ENCODE assay signal across 8 cellular contexts in the genomic region with DNA sequence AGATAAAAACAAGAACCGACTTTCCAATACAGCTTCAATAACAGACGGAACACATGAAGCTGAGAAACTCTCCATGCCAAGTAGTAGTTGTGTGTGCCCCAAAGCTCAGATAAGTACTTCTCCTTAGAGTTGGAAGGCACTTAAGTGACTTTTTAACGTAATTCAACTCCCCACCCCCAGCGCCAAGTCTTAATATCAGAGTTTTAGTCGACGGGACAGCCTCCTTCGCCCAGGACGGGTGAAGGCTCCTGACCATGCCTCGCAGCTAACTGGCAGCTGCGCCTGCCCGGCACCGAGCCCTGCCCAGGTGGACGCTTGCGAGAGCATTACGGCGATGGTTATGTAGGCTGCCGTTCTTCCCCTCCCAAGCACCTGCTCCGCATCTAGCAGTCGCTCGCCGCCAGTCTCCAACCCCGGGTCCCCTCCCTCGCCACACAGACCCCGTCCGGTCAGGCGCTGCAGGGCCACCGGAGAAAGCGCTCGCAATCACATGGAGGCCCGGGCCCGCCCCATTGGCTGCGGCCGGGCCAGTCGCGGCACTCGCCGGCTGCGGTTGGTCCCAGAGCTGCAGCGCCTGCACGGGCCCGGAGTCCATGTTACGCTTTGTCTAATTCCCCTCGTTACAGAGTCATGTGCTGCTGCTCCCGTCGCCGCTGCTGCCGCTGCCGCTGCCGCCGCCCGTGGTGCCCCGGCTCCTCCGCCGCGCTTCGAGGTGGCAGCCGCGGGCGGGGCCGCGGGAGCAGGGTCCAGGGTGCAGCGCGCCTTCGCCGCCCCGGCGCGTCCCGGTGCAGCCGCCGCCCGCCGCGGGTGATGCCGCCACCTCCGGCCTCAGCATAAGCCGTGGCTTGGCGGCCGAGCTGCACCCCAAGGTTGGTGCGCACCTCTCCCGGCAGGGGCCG. TPM values are rescaled to one million over a fixed set of nuclear protein-coding genes. Genes with fewer than 3 reads are reported as not detected.
DNase-seq lines count a peak whose midpoint lies in the region; ATAC-seq and TF ChIP-seq lines count a peak whose summit lies in the region.

A gene (plus strand): TSS at position 610 of the 899 bp plus-strand sequence. CDS start 112,037 bp downstream, outside the sequence.

- no peaks in the 10 kb centered on the region for H3K9me3 Mint-ChIP-seq in natural killer cell treated with Interleukin-12 subunit alpha and Interleukin-12 subunit beta and Interleukin-15 and Interleukin-18, amount 100 ng/mL, for 72 hours
- no peaks in the 10 kb centered on the region for H3K9me3 Mint-ChIP-seq in stimulated activated naive CD8-positive, alpha-beta T cell treated with anti-CD3 and anti-CD28 coated beads, Interleukin-15, Interleukin-2, amounts not matched to agents 100 ng/mL and 50 ng/mL, for 24 hours

- peak within 1 kb of the TSS; percentile 88 for H3K4me3 Mint-ChIP-seq in natural killer cell treated with Interleukin-12 subunit alpha and Interleukin-12 subunit beta and Interleukin-15 and Interleukin-18, amount 100 ng/mL, for 72 hours
- H3K4me3 Mint-ChIP-seq in stimulated activated naive CD8-positive, alpha-beta T cell treated with anti-CD3 and anti-CD28 coated beads, Interleukin-15, Interleukin-2, amounts not matched to agents 100 ng/mL and 50 ng/mL, for 24 hours: peak within 1 kb of the TSS; percentile 87

- DNase-seq in EH (ENCODE audit: low read depth) (peak; percentile 78), RPMI7951 (ENCODE audit: low read depth) (peak; percentile 66), fibroblast of pulmonary artery (ENCODE audit: low read depth) (peak; percentile 72)
- peak; percentile 46 for DNase-seq in activated T-helper 9 cell treated with anti-CD3 and anti-CD28 coated beads, Interleukin-2, amount 50 U/mL, for 16 hours (ENCODE audit: low read depth)
- DNase-seq in natural killer cell treated with Interleukin-12 subunit alpha and Interleukin-12 subunit beta and Interleukin-15 and Interleukin-18, amount 100 ng/mL, for 72 hours (ENCODE audit: low spot score): peak; percentile 89

- no peaks in the 10 kb centered on the region for H3K36me3 ChIP-seq in KOPT-K1 (ENCODE audit: insufficient read depth, low read length)

- ATAC-seq in GM21786 (IDR thresholded peaks at IDR 0.05; ENCODE audit: unreplicated experiment): peak; percentile 70
- ATAC-seq in natural killer cell treated with Interleukin-12 subunit alpha and Interleukin-12 subunit beta and Interleukin-15 and Interleukin-18, amount 100 ng/mL, for 72 hours: peak; percentile 90 to 94

- TF ChIP-seq CTCF in fibroblast of pulmonary artery (IDR thresholded peaks at IDR 0.05; ENCODE audit: low read length, missing control alignments): no peak

- H3K4me3 ChIP-seq in fibroblast of pulmonary artery (replicated peaks; ENCODE audit: low read depth, low read length): peak within 1 kb of the TSS; percentile 62

- H3K27me3 Mint-ChIP-seq in natural killer cell treated with Interleukin-12 subunit alpha and Interleukin-12 subunit beta and Interleukin-15 and Interleukin-18, amount 100 ng/mL, for 72 hours: peaks cover 4 to 6% of the 10 kb centered on the region in 2 donors
- no peaks in the 10 kb centered on the region for H3K27me3 Mint-ChIP-seq in stimulated activated naive CD8-positive, alpha-beta T cell treated with anti-CD3 and anti-CD28 coated beads, Interleukin-15, Interleukin-2, amounts not matched to agents 100 ng/mL and 50 ng/mL, for 24 hours

- H3K4me1 Mint-ChIP-seq in natural killer cell treated with Interleukin-12 subunit alpha and Interleukin-12 subunit beta and Interleukin-15 and Interleukin-18, amount 100 ng/mL, for 72 hours (ENCODE audit: low read depth in 2 of 2): peaks cover 25 to 28% of the 10 kb centered on the region in 2 donors
- H3K4me1 Mint-ChIP-seq in stimulated activated naive CD8-positive, alpha-beta T cell treated with anti-CD3 and anti-CD28 coated beads, Interleukin-15, Interleukin-2, amounts not matched to agents 100 ng/mL and 50 ng/mL, for 24 hours (ENCODE audit: low read depth): peaks cover 46% of the 10 kb centered on the region

- H3K9me3 ChIP-seq in KOPT-K1 (ENCODE audit: insufficient read depth, low read length, poor library complexity, severe bottlenecking): no peaks in the 10 kb centered on the region

- peak within 1 kb of the TSS; percentile 27 to 85 for H3K27ac Mint-ChIP-seq in natural killer cell treated with Interleukin-12 subunit alpha and Interleukin-12 subunit beta and Interleukin-15 and Interleukin-18, amount 100 ng/mL, for 72 hours
- H3K27ac Mint-ChIP-seq in stimulated activated naive CD8-positive, alpha-beta T cell treated with anti-CD3 and anti-CD28 coated beads, Interleukin-15, Interleukin-2, amounts not matched to agents 100 ng/mL and 50 ng/mL, for 24 hours: peak within 1 kb of the TSS; percentile 65

- peak within 1 kb of the TSS; percentile 85 for H3K27ac ChIP-seq in KOPT-K1 (ENCODE audit: low read depth, low read length, poor library complexity, severe bottlenecking)

- no peaks in the 10 kb centered on the region for H3K36me3 Mint-ChIP-seq in natural killer cell treated with Interleukin-12 subunit alpha and Interleukin-12 subunit beta and Interleukin-15 and Interleukin-18, amount 100 ng/mL, for 72 hours
- H3K36me3 Mint-ChIP-seq in stimulated activated naive CD8-positive, alpha-beta T cell treated with anti-CD3 and anti-CD28 coated beads, Interleukin-15, Interleukin-2, amounts not matched to agents 100 ng/mL and 50 ng/mL, for 24 hours (ENCODE audit: low read depth): peaks cover 11% of the 10 kb centered on the region

RNA-seq across cellular contexts. Expression of the gene that starts here (rescaled TPM):
- total RNA-seq in RPMI7951 (2014; rRNA removed; shearing (Covaris generic)): 14.6 and 18.0 TPM in 2 replicates
- total RNA-seq in natural killer cell treated with Interleukin-12 subunit alpha and Interleukin-12 subunit beta and Interleukin-15 and Interleukin-18, amount 100 ng/mL, for 72 hours: 10 to 100 TPM; 19.8 to 27.3 TPM

Comparison
In these comparisons a context has a peak if more than half of its experiments do, and no peak if none do; other contexts are left out.
1. Peak in every context shown above with its lines: DNase-seq, ATAC-seq, H3K4me3 ChIP-seq and H3K27ac ChIP-seq.